ENCODE assay signal across 13 cellular contexts in genomic region chr6:158633127-158633526, GRCh38. TPM values are rescaled to one million over a fixed set of nuclear protein-coding genes. Genes with fewer than 3 reads are reported as not detected.
DNase-seq lines count a peak whose midpoint lies in the region; ATAC-seq, FAIRE-seq and TF ChIP-seq lines count a peak whose summit lies in the region.
"Had no signal": no experiment of that assay in that cellular context is flagged by ENCODE, and none has a peak within 500 bp of the region (broad histone marks: within the 10 kb centered on the region; RNA-seq: fewer than 3 reads in every experiment).

No MANE protein-coding gene starts in this region.

- CTCF ChIA-PET in K562 (lab: Yijun Ruan, JAX; ENCODE audit: low intra/inter-chr PET ratio) = no interaction called here

- no peak for FAIRE-seq in K562 (lab: Jason Lieb, UNC)
- FAIRE-seq: A549, H54 had no signal

- intact Hi-C loops in K562 (cut with micrococcal nuclease) = no loop called here
- intact Hi-C loops in sigmoid colon (cut with DNase I) = no loop called here

- peaks cover 94% of the 10 kb centered on the region for H3K36me3 Mint-ChIP-seq in activated T-cell treated with anti-CD3 and anti-CD28 coated beads, Interleukin-2, amount 50 U/mL, for 24 hours (ENCODE audit: low read depth)
- H3K36me3 Mint-ChIP-seq in activated T-cell treated with anti-CD3 and anti-CD28 coated beads, Interleukin-2, amount 50 U/mL, for 4 hours (ENCODE audit: insufficient read depth) = peaks cover 48% of the 10 kb centered on the region

- no peak for TF ChIP-seq EP300 in K562 (IDR thresholded peaks at IDR 0.05; ENCODE audit: low read length)
- no peak for TF ChIP-seq EP300 in sigmoid colon (IDR thresholded peaks at IDR 0.05)
- no peak for TF ChIP-seq EP300 in tibial nerve (IDR thresholded peaks at IDR 0.05)

- no peak overlapping the region for H3K4me2 ChIP-seq in K562 (ENCODE audit: insufficient read depth, low read length)

- H3K4me3 Mint-ChIP-seq in activated T-cell treated with anti-CD3 and anti-CD28 coated beads, Interleukin-2, amount 50 U/mL, for 24 hours = no peak overlapping the region
- H3K4me3 Mint-ChIP-seq in activated T-cell treated with anti-CD3 and anti-CD28 coated beads, Interleukin-2, amount 50 U/mL, for 4 hours = no peak overlapping the region
- H3K4me3 Mint-ChIP-seq: memory B cell had no signal

- no peaks in the 10 kb centered on the region for H3K27me3 Mint-ChIP-seq in activated T-cell treated with anti-CD3 and anti-CD28 coated beads, Interleukin-2, amount 50 U/mL, for 24 hours
- H3K27me3 Mint-ChIP-seq in activated T-cell treated with anti-CD3 and anti-CD28 coated beads, Interleukin-2, amount 50 U/mL, for 4 hours (ENCODE audit: low read depth) = no peaks in the 10 kb centered on the region
- H3K27me3 Mint-ChIP-seq: memory B cell had no signal

- TF ChIP-seq CTCF in Peyer's patch (IDR thresholded peaks at IDR 0.05) (no peak), K562 (IDR thresholded peaks at IDR 0.05 in 2 of 3, conservative IDR thresholded peaks at IDR 0.05 in 1 of 3; ENCODE audit: insufficient read depth in 2 of 3, low read depth in 1 of 3, low read length in 3 of 3) (no peak), neutrophil (IDR thresholded peaks at IDR 0.05) (no peak), sigmoid colon (IDR thresholded peaks at IDR 0.05) (no peak), tibial nerve (IDR thresholded peaks at IDR 0.05) (no peak)

- no peak for TF ChIP-seq POLR2A in Peyer's patch (IDR thresholded peaks at IDR 0.05)
- no peak for TF ChIP-seq POLR2A in K562 (conservative IDR thresholded peaks at IDR 0.05)
- no peak for TF ChIP-seq POLR2A in sigmoid colon (IDR thresholded peaks at IDR 0.05)
- TF ChIP-seq POLR2A in tibial nerve (IDR thresholded peaks at IDR 0.05) = no peak

- no peak for ATAC-seq in activated T-cell treated with anti-CD3 and anti-CD28 coated beads, Interleukin-2, amount 50 U/mL, for 4 hours
- ATAC-seq in K562 = no peak
- ATAC-seq in HG03280 (IDR thresholded peaks at IDR 0.05; ENCODE audit: unreplicated experiment) = no peak

- in situ Hi-C loops in K562 (cut with MboI) = no loop called here

- H3K4me3 ChIP-seq in Peyer's patch (no peak overlapping the region), K562 (no peak overlapping the region), neutrophil (ENCODE audit: low read depth in 1 of 2, low read length in 1 of 2) (no peak overlapping the region), sigmoid colon (no peak overlapping the region), tibial nerve (no peak overlapping the region)
- H3K4me3 ChIP-seq: A549, right lobe of liver, transverse colon had no signal

- H3K27ac ChIP-seq in Peyer's patch = peak overlapping the region in 1 of 4 donors; percentile 61
- H3K27ac ChIP-seq in K562 (ENCODE audit: extremely low read depth, low read depth, low read length) = no peak overlapping the region
- H3K27ac ChIP-seq in neutrophil = peak overlapping the region; percentile 67
- H3K27ac ChIP-seq in sigmoid colon = no peak overlapping the region
- no peak overlapping the region for H3K27ac ChIP-seq in tibial nerve

- peaks cover 12% of the 10 kb centered on the region for H4K20me1 ChIP-seq in K562 (replicated peaks; ENCODE audit: control insufficient read depth, insufficient read depth, low read length)

- H3K9ac ChIP-seq in K562 (ENCODE audit: insufficient read depth in 1 of 2, low read depth in 2 of 2, low read length in 2 of 2) = no peak overlapping the region

- peaks cover 0 to 52% (median 0%) of the 10 kb centered on the region in 3 donors for H3K36me3 ChIP-seq in Peyer's patch
- H3K36me3 ChIP-seq in K562 (ENCODE audit: control insufficient read depth, insufficient read depth, low read length) = peaks cover 90% of the 10 kb centered on the region
- peaks cover 96% of the 10 kb centered on the region for H3K36me3 ChIP-seq in neutrophil
- peaks cover 0 to 61% (median 18%) of the 10 kb centered on the region in 4 donors for H3K36me3 ChIP-seq in sigmoid colon
- H3K36me3 ChIP-seq in tibial nerve = peaks cover 0 to 76% (median 27%) of the 10 kb centered on the region in 3 donors

- DNase-seq in activated T-cell treated with anti-CD3 and anti-CD28 coated beads, Interleukin-2, amount 50 U/mL, for 24 hours = peak; percentile 26
- no peak for DNase-seq in activated T-cell treated with anti-CD3 and anti-CD28 coated beads, Interleukin-2, amount 50 U/mL, for 4 hours
- DNase-seq in Peyer's patch (peak in 2 of 3 donors; percentile 8 to 43), K562 (ENCODE audit: extremely low read depth in 1 of 4, low spot score in 3 of 4) (no peak), sigmoid colon (no peak), tibial nerve (ENCODE audit: low spot score in 2 of 2) (no peak)
- DNase-seq: transverse colon had no signal

- H3K4me1 ChIP-seq in Peyer's patch (peaks cover 0 to 29% (median 0%) of the 10 kb centered on the region in 4 donors), K562 (replicated peaks in 1 of 2; ENCODE audit: control insufficient read depth in 2 of 2, insufficient read depth in 2 of 2, low read length in 2 of 2) (peaks cover 17% of the 10 kb centered on the region in 2 experiments), neutrophil (ENCODE audit: control insufficient read depth in 1 of 2, insufficient read depth in 1 of 2, low read depth in 1 of 2, low read length in 1 of 2) (peaks cover 0 to 4% of the 10 kb centered on the region in 2 experiments), sigmoid colon (peaks cover 0 to 18% (median 11%) of the 10 kb centered on the region in 4 donors), tibial nerve (peaks cover 0 to 18% (median 0%) of the 10 kb centered on the region in 4 donors)

- POLR2A ChIA-PET in K562 (lab: Yijun Ruan, JAX) = interaction anchor here (1.0 kb wide), 1 partner anchor 17 kb away, joined by 4 read pairs; no protein-coding TSS in a partner anchor

- peaks cover 72% of the 10 kb centered on the region for H3K4me1 Mint-ChIP-seq in activated T-cell treated with anti-CD3 and anti-CD28 coated beads, Interleukin-2, amount 50 U/mL, for 24 hours (ENCODE audit: low read depth)
- peaks cover 44% of the 10 kb centered on the region for H3K4me1 Mint-ChIP-seq in activated T-cell treated with anti-CD3 and anti-CD28 coated beads, Interleukin-2, amount 50 U/mL, for 4 hours (ENCODE audit: low read depth)

- no peak overlapping the region for H2AFZ ChIP-seq in K562 (ENCODE audit: low read depth, low read length)

- no peaks in the 10 kb centered on the region for H3K9me3 ChIP-seq in Peyer's patch
- no peaks in the 10 kb centered on the region for H3K9me3 ChIP-seq in K562 (replicated peaks; ENCODE audit: control insufficient read depth, insufficient read depth, low read depth, low read length)
- H3K9me3 ChIP-seq in neutrophil = no peaks in the 10 kb centered on the region
- H3K9me3 ChIP-seq in sigmoid colon = no peaks in the 10 kb centered on the region
- H3K9me3 ChIP-seq in tibial nerve = no peaks in the 10 kb centered on the region
- H3K9me3 ChIP-seq: A549, right lobe of liver, transverse colon had no signal

- H3K9me1 ChIP-seq in K562 (ENCODE audit: control insufficient read depth, insufficient read depth, low read length) = no peaks in the 10 kb centered on the region

- peak overlapping the region; percentile 84 for H3K27ac Mint-ChIP-seq in activated T-cell treated with anti-CD3 and anti-CD28 coated beads, Interleukin-2, amount 50 U/mL, for 24 hours

- BruUV-seq in K562 (replicated peaks; lab: Mats Ljungman, UMichigan) = TSS peak; percentile 29

- no peak for TF ChIP-seq RAD21 in K562 (CRISPR knock-in tag; conservative IDR thresholded peaks at IDR 0.05 in 1 of 2, IDR thresholded peaks at IDR 0.05 in 1 of 2)

- no peaks in the 10 kb centered on the region for H3K9me3 Mint-ChIP-seq in activated T-cell treated with anti-CD3 and anti-CD28 coated beads, Interleukin-2, amount 50 U/mL, for 24 hours
- H3K9me3 Mint-ChIP-seq in activated T-cell treated with anti-CD3 and anti-CD28 coated beads, Interleukin-2, amount 50 U/mL, for 4 hours = no peaks in the 10 kb centered on the region
- H3K9me3 Mint-ChIP-seq: memory B cell had no signal

- no peaks in the 10 kb centered on the region for H3K79me2 ChIP-seq in K562 (ENCODE audit: control insufficient read depth, insufficient read depth, low read length)

- H3K27me3 ChIP-seq in Peyer's patch (no peaks in the 10 kb centered on the region), K562 (ENCODE audit: control insufficient read depth in 2 of 2, insufficient read depth in 2 of 2, low read length in 2 of 2) (no peaks in the 10 kb centered on the region), neutrophil (no peaks in the 10 kb centered on the region), sigmoid colon (no peaks in the 10 kb centered on the region), tibial nerve (no peaks in the 10 kb centered on the region)
- H3K27me3 ChIP-seq: right lobe of liver, transverse colon had no signal

- 91% methylated on average over 11 of the region's 11 CpGs for WGBS in K562 (ENCODE audit: insufficient coverage, low coverage, missing lambda C conversion rate)
- WGBS in sigmoid colon, 2 donors = 95 to 97% methylated on average over 11 of the region's 11 CpGs
- WGBS in tibial nerve, 2 donors = 93% methylated on average over 11 of the region's 11 CpGs

RNA-seq across cellular contexts. Expression of gene DYNLT1, which starts 11.4 kb away (rescaled TPM):
- 10 to 100 TPM; 57.5 to 67.1 (median 64.9) TPM for total RNA-seq in activated T-cell treated with anti-CD3 and anti-CD28 coated beads, Interleukin-2, amount 50 U/mL, for 4 hours
- total RNA-seq in Peyer's patch (100 to 1,000 TPM in 3 of 4 donors, 10 to 100 TPM in 1; 93.8 to 190 (median 146) TPM), K562 (2014; rRNA removed) (42.2 and 50.0 TPM in 2 replicates), K562 (2014; rRNA removed; fragmentation: Illumina TruSeq; extraction: Trizol) (70.3 and 75.7 TPM in 2 replicates), K562 (2015; rRNA removed; fragmentation: Illumina TruSeq; extraction: Trizol) (52.8 and 57.3 TPM in 2 replicates), K562 (2021) (98.5 and 103 TPM in 2 replicates), sigmoid colon (100 to 1,000 TPM in 3 of 4 donors, 10 to 100 TPM in 1; 68.7 to 118 (median 105) TPM), tibial nerve (10 to 100 TPM; 36.6 to 80.0 (median 49.1) TPM)
- total RNA-seq in K562 (2011; cell fraction: chromatin; rRNA removed; ENCODE audit: low replicate concordance) = 58.0 and 71.5 TPM in 2 replicates
- total RNA-seq in K562 (2011; cell fraction: nucleolus; rRNA removed) = 42.2 and 43.2 TPM in 2 replicates
- 65.8 and 91.8 TPM in 2 replicates for total RNA-seq in K562 (2011; cell fraction: nucleoplasm; rRNA removed)
- polyA plus RNA-seq in K562 (2011; rRNA removed) (324 and 368 TPM in 2 replicates), K562 (2014; fragmentation: Illumina TruSeq; extraction: Trizol) (130 TPM in 2 replicates), K562 (2014; fragmentation: Nextera tagmentation; extraction: Ambion mirVana) (100 to 1,000 TPM; 489 to 583 TPM), K562 (2014; rRNA removed) (127 and 142 TPM in 2 replicates), sigmoid colon (100 to 1,000 TPM; 231 to 457 (median 332) TPM)
- 189 and 261 TPM in 2 replicates for polyA plus RNA-seq in K562 (2011; cell fraction: cytosol; rRNA removed)
- 136 and 203 TPM in 2 replicates for polyA plus RNA-seq in K562 (2011; cell fraction: nucleus; rRNA removed)
- polyA plus RNA-seq in K562 (2012) = 107 and 174 TPM in 2 replicates
- 150 and 163 TPM in 2 replicates for polyA minus RNA-seq in K562 (2011; rRNA and poly(A)+ RNA removed)
- 30.3 and 31.2 TPM in 2 replicates for polyA minus RNA-seq in K562 (2011; cell fraction: cytosol; rRNA and poly(A)+ RNA removed)
- polyA minus RNA-seq in K562 (2011; cell fraction: nucleus; rRNA and poly(A)+ RNA removed) = 17.0 and 23.3 TPM in 2 replicates

RNA-seq across cellular contexts. Expression of gene SYTL3, which starts 16.7 kb away (rescaled TPM):
- 10 to 100 TPM; 33.6 to 72.6 (median 38.5) TPM for total RNA-seq in activated T-cell treated with anti-CD3 and anti-CD28 coated beads, Interleukin-2, amount 50 U/mL, for 4 hours
- total RNA-seq in Peyer's patch = 10 to 100 TPM in 3 of 4 donors, 1 to 10 TPM in 1; 4.8 to 23.1 (median 11.3) TPM
- 0.62 and 0.69 TPM in 2 replicates for total RNA-seq in K562 (2011; cell fraction: chromatin; rRNA removed; ENCODE audit: low replicate concordance)
- total RNA-seq in K562 (2011; cell fraction: nucleolus; rRNA removed) = 0.13 and 0.50 TPM in 2 replicates
- 0.15 and 0.38 TPM in 2 replicates for total RNA-seq in K562 (2011; cell fraction: nucleoplasm; rRNA removed)
- 0.05 and 0.61 TPM in 2 replicates for total RNA-seq in K562 (2014; rRNA removed)
- total RNA-seq in K562 (2014; rRNA removed; fragmentation: Illumina TruSeq; extraction: Trizol) = 0.16 and 0.25 TPM in 2 replicates
- 0.11 and 0.18 TPM in 2 replicates for total RNA-seq in K562 (2015; rRNA removed; fragmentation: Illumina TruSeq; extraction: Trizol)
- 0.11 and 0.35 TPM in 2 replicates for total RNA-seq in K562 (2021)
- polyA plus RNA-seq in K562 (2011; rRNA removed) = 0.12 and 0.46 TPM in 2 replicates
- polyA plus RNA-seq in K562 (2011; cell fraction: cytosol; rRNA removed) = 0.22 and 0.39 TPM in 2 replicates
- polyA plus RNA-seq in K562 (2011; cell fraction: nucleus; rRNA removed) = 0.24 and 0.38 TPM in 2 replicates
- 0.17 and 0.35 TPM in 2 replicates for polyA plus RNA-seq in K562 (2012)
- polyA plus RNA-seq in K562 (2014; fragmentation: Illumina TruSeq; extraction: Trizol) = 0.16 and 0.17 TPM in 2 replicates
- polyA plus RNA-seq in K562 (2014; fragmentation: Nextera tagmentation; extraction: Ambion mirVana) = under 1 TPM in 1 of 2 experiments, not detected in 1; 0.06 TPM
- 0.04 TPM in 2 replicates for polyA plus RNA-seq in K562 (2014; rRNA removed)
- polyA minus RNA-seq in K562 (2011; rRNA and poly(A)+ RNA removed) = 0.21 and 0.39 TPM in 2 replicates
- not detected in 2 replicates for polyA minus RNA-seq in K562 (2011; cell fraction: cytosol; rRNA and poly(A)+ RNA removed)
- 0.13 and 0.33 TPM in 2 replicates for polyA minus RNA-seq in K562 (2011; cell fraction: nucleus; rRNA and poly(A)+ RNA removed)
- 1 to 10 TPM; 3.1 to 4.3 (median 3.6) TPM for total RNA-seq in sigmoid colon
- polyA plus RNA-seq in sigmoid colon = 1 to 10 TPM; 1.6 to 6.9 (median 1.8) TPM
- 1 to 10 TPM; 1.3 to 6.7 (median 3.6) TPM for total RNA-seq in tibial nerve

Comparison
In these comparisons a context has a peak if more than half of its experiments do, and no peak if none do; other contexts are left out.
1. DNase-seq: peak in activated T-cell treated with anti-CD3 and anti-CD28 coated beads, Interleukin-2, amount 50 U/mL, for 24 hours (single experiment) and Peyer's patch (2 of 3); none in activated T-cell treated with anti-CD3 and anti-CD28 coated beads, Interleukin-2, amount 50 U/mL, for 4 hours (single experiment), K562 (0 of 4), sigmoid colon (single experiment) and tibial nerve (0 of 2).